In the genomic region with DNA sequence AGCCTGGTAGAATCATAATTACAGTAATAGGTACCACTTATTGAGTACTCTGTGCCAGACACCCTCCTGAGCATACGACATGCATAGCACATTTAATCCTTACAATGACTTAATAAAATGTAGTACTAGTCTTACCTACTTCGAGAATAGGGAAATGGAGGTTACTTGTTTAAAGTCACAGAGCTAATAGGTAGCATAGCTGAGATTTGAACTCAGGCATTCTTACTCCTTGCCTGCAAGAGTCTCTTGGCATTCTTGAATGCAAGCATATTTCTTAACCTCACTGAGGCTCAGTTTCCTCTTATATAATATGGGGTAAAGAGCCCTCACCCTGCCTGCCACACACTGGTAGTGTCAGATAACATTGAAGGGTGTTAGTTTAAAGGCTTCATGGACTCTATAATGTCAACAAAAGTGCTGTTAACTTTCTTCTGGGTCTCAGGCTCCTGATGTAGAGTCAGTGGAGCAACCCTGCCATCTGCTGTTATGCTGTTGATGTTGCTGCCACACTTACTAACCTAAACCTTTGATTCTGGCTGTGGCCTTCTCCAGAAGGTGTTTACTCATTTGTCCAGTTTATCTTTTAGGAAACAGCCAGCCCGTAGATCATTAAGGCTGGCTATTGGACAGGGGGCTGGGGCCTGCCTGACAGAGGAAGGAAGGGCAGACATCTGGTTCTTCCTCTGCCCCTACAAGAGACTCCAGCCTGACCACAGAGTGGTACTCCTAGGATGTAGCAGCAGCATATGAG, we compare ENCODE assay signal across 8 cellular contexts. TPM values are rescaled to one million over a fixed set of nuclear protein-coding genes. Genes with fewer than 3 reads are reported as not detected.
DNase-seq lines count a peak whose midpoint lies in the region; ATAC-seq and TF ChIP-seq lines count a peak whose summit lies in the region.

No MANE protein-coding gene starts in this region.

- no peak for ATAC-seq in GM21737 (IDR thresholded peaks at IDR 0.05; ENCODE audit: unreplicated experiment)

- DNase-seq in activated gamma-delta T cell treated with Interleukin-2 at 50 U/mL for 16 hours: peak; percentile 40
- no peak for DNase-seq in activated gamma-delta T cell (lab: John Stamatoyannopoulos, UW)
- peak; percentile 66 for DNase-seq in NCI-H2107 treated with DMSO at 0.1 percent for 48 hours (lab: John Stamatoyannopoulos, UW; ENCODE audit: unreplicated experiment)
- peak; percentile 20 for DNase-seq in activated T-helper 1 cell treated with Interleukin-2 at 50 U/mL for 16 hours (ENCODE audit: low read depth)
- DNase-seq in fibroblast of the aortic adventitia (ENCODE audit: low read depth): peak; percentile 79
- peak; percentile 81 for DNase-seq in osteoblast (ENCODE audit: insufficient read length, low spot score, missing footprints)
- DNase-seq in NCI-H1048 (lab: John Stamatoyannopoulos, UW): no peak

- peak overlapping the region; percentile 74 for H3K27ac ChIP-seq in osteoblast (ENCODE audit: low read depth, low read length)

- no peak overlapping the region for H2AFZ ChIP-seq in osteoblast (ENCODE audit: low read length)

- H3K27me3 ChIP-seq in osteoblast (ENCODE audit: insufficient read depth, low read length): no peaks in the 10 kb centered on the region

- peak; percentile 85 for TF ChIP-seq CTCF in fibroblast of the aortic adventitia (IDR thresholded peaks at IDR 0.05; ENCODE audit: insufficient read depth, low read length)
- TF ChIP-seq CTCF in osteoblast (IDR thresholded peaks at IDR 0.05; ENCODE audit: extremely low read depth, low read depth, low read length): peak; percentile 91

- no peaks in the 10 kb centered on the region for H3K79me2 ChIP-seq in osteoblast (ENCODE audit: insufficient read depth, low read length)

- no peaks in the 10 kb centered on the region for H3K9me3 ChIP-seq in osteoblast (ENCODE audit: low read depth, low read length)

- H3K36me3 ChIP-seq in osteoblast (ENCODE audit: insufficient read depth, low read length): no peaks in the 10 kb centered on the region

- H3K4me3 ChIP-seq in fibroblast of the aortic adventitia (ENCODE audit: low read depth, low read length): no peak overlapping the region
- H3K4me3 ChIP-seq in osteoblast (ENCODE audit: insufficient read depth, low read length): no peak overlapping the region

- peak overlapping the region; percentile 6 for H3K4me2 ChIP-seq in osteoblast (ENCODE audit: insufficient read depth, low read length)

- no peaks in the 10 kb centered on the region for H4K20me1 ChIP-seq in osteoblast (ENCODE audit: insufficient read depth, low read length)

- H3K4me1 ChIP-seq in osteoblast (ENCODE audit: insufficient read depth, low read length): peaks cover 20% of the 10 kb centered on the region

RNA-seq across cellular contexts. Expression of gene LIMK2, which starts 18.9 kb away (rescaled TPM):
- total RNA-seq in fibroblast of the aortic adventitia (ENCODE audit: low replicate concordance): 10.0 and 51.5 TPM in 2 replicates
- 25.0 and 29.8 TPM in 2 replicates for total RNA-seq in osteoblast

Comparison
In these comparisons a context has a peak if more than half of its experiments do, and no peak if none do; other contexts are left out.
1. DNase-seq: peak in activated gamma-delta T cell treated with Interleukin-2 at 50 U/mL for 16 hours (single experiment), NCI-H2107 treated with DMSO at 0.1 percent for 48 hours (single experiment), activated T-helper 1 cell treated with Interleukin-2 at 50 U/mL for 16 hours (single experiment), fibroblast of the aortic adventitia (single experiment) and osteoblast (single experiment); none in activated gamma-delta T cell (single experiment) and NCI-H1048 (single experiment).